ENCODE assay signal across 20 cellular contexts in the genomic region with DNA sequence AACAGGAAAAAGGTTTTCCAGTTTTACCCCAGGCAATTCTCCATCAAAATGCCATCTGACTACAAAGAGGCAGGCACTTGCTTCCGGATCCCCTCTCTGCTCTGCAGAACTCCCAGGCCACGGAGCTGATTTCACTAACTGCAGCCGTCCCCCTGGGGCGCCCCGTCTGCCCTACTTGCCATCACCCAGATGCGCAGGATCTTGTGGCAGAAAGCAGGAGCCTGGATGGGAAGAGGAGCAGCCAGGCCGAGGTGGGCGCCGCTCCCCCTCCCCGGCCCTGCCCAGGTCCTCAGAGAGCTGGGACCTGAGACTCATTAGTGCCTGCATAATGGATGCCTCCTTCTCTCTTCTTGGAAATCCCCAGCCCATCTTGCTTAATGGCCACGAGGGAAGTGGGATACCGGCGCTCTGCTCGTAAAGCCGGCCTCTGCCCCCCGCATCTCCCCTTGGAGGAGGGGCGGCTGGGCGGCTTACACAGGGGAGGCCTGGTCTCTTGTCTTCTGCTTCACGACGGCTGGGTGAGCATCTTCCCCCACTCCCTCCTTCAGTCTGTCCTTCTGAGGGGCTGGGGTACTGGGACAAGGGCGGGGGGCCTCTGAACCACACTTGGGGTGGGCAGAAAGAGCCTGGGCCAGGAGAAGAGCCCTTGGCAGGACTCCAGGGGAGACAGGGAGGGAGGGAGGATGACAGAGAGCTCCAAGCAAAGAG. TPM values are rescaled to one million over a fixed set of nuclear protein-coding genes. Genes with fewer than 3 reads are reported as not detected.
DNase-seq lines count a peak whose midpoint lies in the region; ATAC-seq and TF ChIP-seq lines count a peak whose summit lies in the region.
"Had no signal": no experiment of that assay in that cellular context is flagged by ENCODE, and none has a peak within 500 bp of the region (broad histone marks: within the 10 kb centered on the region; RNA-seq: fewer than 3 reads in every experiment).

No MANE protein-coding gene starts in this region.

- no peak for ATAC-seq in GM21717 (IDR thresholded peaks at IDR 0.05; ENCODE audit: unreplicated experiment)
- ATAC-seq: activated CD4-positive, CD25-positive, alpha-beta regulatory T cell treated with anti-CD3 and anti-CD28 coated beads, Interleukin-2, amount 50 U/mL, for 24 hours; activated CD8-positive, alpha-beta T cell treated with anti-CD3 and anti-CD28 coated beads, Interleukin-2, amount 10 ng/mL, durations not matched to agents 7 days and 5 days; natural killer cell treated with Interleukin-12 subunit alpha and Interleukin-12 subunit beta and Interleukin-15 and Interleukin-18, amount 100 ng/mL, for 72 hours had no signal

- DNase-seq in H7 (peak; percentile 73), SK-N-MC (ENCODE audit: low read depth, low spot score) (no peak), mesenteric fat pad (ENCODE audit: low spot score) (peak; percentile 86), stomach (no peak), HuH-7.5 (ENCODE audit: low spot score) (no peak), NCI-H2107 (lab: John Stamatoyannopoulos, UW) (no peak), NOMO-1 treated with dmso at 0.1 percent for 144 hours (lab: John Stamatoyannopoulos, UW; ENCODE audit: unreplicated experiment) (no peak)
- DNase-seq: activated CD8-positive, alpha-beta T cell treated with anti-CD3 and anti-CD28 coated beads, Interleukin-2, amount 10 ng/mL, durations not matched to agents 7 days and 5 days; brain microvascular endothelial cell; DMS79 treated with DMSO at 0.1 percent for 48 hours; hippocampal formation; Karpas-422; mammary epithelial cell; NCI-H1048; NCI-H774; Peyer's patch had no signal

- no peak for TF ChIP-seq POLR2A in stomach (IDR thresholded peaks at IDR 0.05)

- intact Hi-C loops in stomach (cut with DNase I; ENCODE audit: low total_unique reads): no loop called here

- 69 to 85% (median 83%) methylated on average over 18 to 21 of the region's 21 CpGs for WGBS in stomach, 5 donors

- no peaks in the 10 kb centered on the region for H3K9me3 ChIP-seq in SK-N-MC (ENCODE audit: low read depth, low read length)
- peaks cover 0 to 5% (median 1%) of the 10 kb centered on the region in 4 donors for H3K9me3 ChIP-seq in stomach
- H3K9me3 ChIP-seq: Peyer's patch had no signal

- no peak for TF ChIP-seq EP300 in stomach (IDR thresholded peaks at IDR 0.05)

- H3K27ac ChIP-seq in SK-N-MC (0 out of 2 replicates have a peak overlapping the region, but pooled peaks have one; percentile 6), stomach (peak overlapping the region in 4 of 5 donors; percentile 46 to 70 (median 60))
- H3K27ac ChIP-seq: brain microvascular endothelial cell, coronary artery had no signal

- no peak for TF ChIP-seq CTCF in stomach (IDR thresholded peaks at IDR 0.05)

- H3K27me3 ChIP-seq in H7 (ENCODE audit: control insufficient read depth, insufficient read depth, low read length) (no peaks in the 10 kb centered on the region), stomach (peaks cover 0 to 7% (median 0%) of the 10 kb centered on the region in 3 donors)
- H3K27me3 ChIP-seq: brain microvascular endothelial cell, Peyer's patch had no signal

- peaks cover 7 to 35% (median 17%) of the 10 kb centered on the region in 4 donors for H3K4me1 ChIP-seq in stomach
- H3K4me1 ChIP-seq: Peyer's patch had no signal

- H3K4me3 ChIP-seq in H7 (ENCODE audit: insufficient read depth, low read depth, low read length) (no peak overlapping the region), SK-N-MC (peak overlapping the region; percentile 2; the same call in 1 of the 2 replicates), stomach (no peak overlapping the region)
- H3K4me3 ChIP-seq: coronary artery, Peyer's patch had no signal

- H3K9ac ChIP-seq in SK-N-MC (ENCODE audit: insufficient read length): no peak overlapping the region

- H3K36me3 ChIP-seq in H7 (replicated peaks; ENCODE audit: control insufficient read depth, insufficient read depth, low read length): no peaks in the 10 kb centered on the region
- no peaks in the 10 kb centered on the region for H3K36me3 ChIP-seq in SK-N-MC (ENCODE audit: insufficient read depth, low read length)
- no peaks in the 10 kb centered on the region for H3K36me3 ChIP-seq in stomach
- H3K36me3 ChIP-seq: brain microvascular endothelial cell, Peyer's patch had no signal

RNA-seq across cellular contexts. Expression of a gene that starts 19.6 kb away (rescaled TPM):
- 19.1 and 22.8 TPM in 2 replicates for total RNA-seq in H7 (2014; rRNA removed; shearing (Covaris generic))
- total RNA-seq in mesenteric fat pad: 32.5 TPM
- total RNA-seq in stomach: 10 to 100 TPM; 30.1 to 66.5 (median 43.5) TPM
- polyA plus RNA-seq in stomach: 10 to 100 TPM in 1 of 3 donors, 1 to 10 TPM in 2; 5.8 to 11.3 (median 6.7) TPM
- total RNA-seq: activated CD8-positive, alpha-beta T cell treated with anti-CD3 and anti-CD28 coated beads, Interleukin-2, amount 10 ng/mL, durations not matched to agents 7 days and 5 days had no signal

Comparison
In these comparisons a context has a peak if more than half of its experiments do, and no peak if none do; other contexts are left out.
1. DNase-seq: peak in H7 (single experiment) and mesenteric fat pad (single experiment); none in SK-N-MC (single experiment), stomach (single experiment), HuH-7.5 (single experiment), NCI-H2107 (single experiment) and NOMO-1 treated with dmso at 0.1 percent for 144 hours (single experiment).